Comparison of ENCODE assay signal across 19 cellular contexts in the genomic region with DNA sequence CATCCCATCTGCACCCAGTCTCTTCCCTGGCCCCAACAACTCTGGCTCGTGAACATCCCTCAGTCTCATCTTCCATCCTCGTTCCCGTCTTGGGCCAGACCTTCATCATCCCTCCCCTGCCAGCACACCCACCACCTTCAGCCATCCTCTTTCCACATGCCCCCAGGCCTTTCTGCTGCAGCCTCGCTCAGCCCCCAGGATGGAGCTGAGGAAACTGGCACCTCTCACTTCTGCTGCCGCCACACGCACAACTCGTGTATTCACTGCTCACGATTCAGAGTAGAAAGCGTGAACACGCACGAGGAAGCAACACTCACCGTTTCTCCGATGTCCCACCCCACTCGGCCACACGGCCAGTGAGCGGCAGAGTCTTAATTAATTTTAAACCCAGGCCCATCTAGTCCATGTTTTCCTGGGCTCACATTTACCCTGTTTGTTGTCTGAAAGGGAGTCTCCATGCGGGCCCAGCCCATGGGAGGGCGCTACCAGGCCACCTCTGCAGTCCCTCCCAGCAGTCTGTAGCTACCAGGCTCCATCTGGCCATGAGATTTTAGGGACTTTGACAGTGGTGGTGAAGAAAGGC. TPM values are rescaled to one million over a fixed set of nuclear protein-coding genes. Genes with fewer than 3 reads are reported as not detected.
"Had no signal": no experiment of that assay in that cellular context is flagged by ENCODE, and none has a peak within 500 bp of the region (broad histone marks: within the 10 kb centered on the region; RNA-seq: fewer than 3 reads in every experiment).

No MANE protein-coding gene starts in this region.

- H3K27ac Mint-ChIP-seq: dendritic cell treated with granulocyte-macrophage colony-stimulating factor and Interleukin-4, amounts not matched to agents 40 ng/mL and 50 ng/mL, for 4 days; effector memory CD8-positive, alpha-beta T cell had no signal

- H3K4me3 Mint-ChIP-seq: dendritic cell treated with granulocyte-macrophage colony-stimulating factor and Interleukin-4, amounts not matched to agents 40 ng/mL and 50 ng/mL, for 4 days; effector memory CD8-positive, alpha-beta T cell; naive B cell had no signal

- ATAC-seq: effector memory CD8-positive, alpha-beta T cell; left cardiac atrium had no signal

- DNase-seq: activated CD4-positive, alpha-beta T cell treated with anti-CD3 and anti-CD28 coated beads for 48 hours; activated effector memory CD4-positive, alpha-beta T cell treated with Interleukin-2 at 50 U/mL for 16 hours; activated T-cell treated with anti-CD3 and anti-CD28 coated beads, Interleukin-2, amount 50 U/mL, for 1 hour; central memory CD4-positive, alpha-beta T cell; effector memory CD8-positive, alpha-beta T cell; erythroblast; left cardiac atrium; naive B cell; right lobe of liver; SIG-M5; stimulated activated CD4-positive, alpha-beta T cell treated with anti-CD3 and anti-CD28 coated beads, Interleukin-2, amount 100 ng/mL, for 24 hours; stimulated activated naive CD4-positive, alpha-beta T cell treated with Interleukin-2 at 50 U/mL for 16 hours; T1000 had no signal

- H3K9me3 Mint-ChIP-seq: dendritic cell treated with granulocyte-macrophage colony-stimulating factor and Interleukin-4, amounts not matched to agents 40 ng/mL and 50 ng/mL, for 4 days; effector memory CD8-positive, alpha-beta T cell; naive B cell had no signal

- H3K27me3 Mint-ChIP-seq: dendritic cell treated with granulocyte-macrophage colony-stimulating factor and Interleukin-4, amounts not matched to agents 40 ng/mL and 50 ng/mL, for 4 days; effector memory CD8-positive, alpha-beta T cell; naive B cell had no signal

RNA-seq across cellular contexts. Expression of a gene that starts 12.5 kb away (rescaled TPM):
- total RNA-seq: activated CD8-positive, alpha-beta memory T cell treated with anti-CD3 and anti-CD28 coated beads for 36 hours; glomerular endothelial cell; left cardiac atrium; lung; right lobe of liver; temporal lobe; upper lobe of left lung had no signal
